In the genomic region with DNA sequence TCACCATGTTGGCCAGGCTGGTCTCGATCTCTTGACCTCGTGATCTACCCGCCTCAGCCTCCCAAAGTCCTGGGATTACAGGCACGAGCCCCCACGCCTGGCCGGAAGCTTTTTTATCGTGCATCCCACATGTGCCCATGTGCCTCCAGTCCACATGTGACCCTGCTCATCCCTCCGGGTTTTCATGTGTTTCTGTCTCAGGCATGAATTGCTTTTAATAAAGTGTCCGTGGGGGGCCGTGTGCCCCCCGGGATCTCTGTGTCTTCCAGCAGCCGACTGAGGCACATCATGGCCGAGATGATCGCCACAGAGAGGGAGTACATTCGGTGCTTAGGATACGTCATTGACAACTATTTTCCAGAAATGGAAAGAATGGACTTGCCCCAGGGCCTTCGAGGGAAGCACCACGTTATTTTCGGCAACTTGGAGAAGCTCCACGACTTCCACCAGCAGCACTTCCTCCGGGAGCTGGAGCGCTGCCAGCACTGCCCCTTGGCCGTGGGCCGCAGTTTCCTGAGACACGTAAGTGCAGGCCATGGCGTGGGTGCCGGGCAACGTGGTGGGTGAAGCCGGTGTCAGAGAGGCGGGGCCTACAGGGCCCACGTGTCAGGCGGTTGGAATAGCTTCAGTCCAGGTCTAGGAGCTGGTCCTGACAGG, we compare ENCODE assay signal across 13 cellular contexts. TPM values are rescaled to one million over a fixed set of nuclear protein-coding genes. Genes with fewer than 3 reads are reported as not detected.
DNase-seq lines count a peak whose midpoint lies in the region; ATAC-seq and TF ChIP-seq lines count a peak whose summit lies in the region.
"Had no signal": no experiment of that assay in that cellular context is flagged by ENCODE, and none has a peak within 500 bp of the region (broad histone marks: within the 10 kb centered on the region; RNA-seq: fewer than 3 reads in every experiment).

No MANE protein-coding gene starts in this region.

- H3K4me3 ChIP-seq in PC-3 (ENCODE audit: low read length) (no peak overlapping the region), left lung (no peak overlapping the region), tibial artery (no peak overlapping the region)

- no peaks in the 10 kb centered on the region for H4K20me1 ChIP-seq in PC-3 (ENCODE audit: low read length)

- peak; percentile 9 for DNase-seq in PC-3
- DNase-seq in chondrocyte (ENCODE audit: low spot score), result peak; percentile 96
- peak in 1 of 2 donors; percentile 75 for DNase-seq in left lung
- peak; percentile 43 to 77 for DNase-seq in tibial artery
- no peak for DNase-seq in NCI-H69 (lab: John Stamatoyannopoulos, UW)
- no peak for DNase-seq in NCI-H1092 (lab: John Stamatoyannopoulos, UW)
- DNase-seq: naive thymus-derived CD4-positive, alpha-beta T cell; NCI-H1694 treated with DMSO at 0.1 percent for 48 hours had no signal

- intact Hi-C loops in PC-3 (cut with micrococcal nuclease) (no loop called here), left lung (cut with DNase I) (no loop called here), tibial artery (cut with DNase I; ENCODE audit: low total_unique reads) (no loop called here)

- H3K4me1 ChIP-seq in PC-3 (ENCODE audit: insufficient read depth, low read length), result peaks cover 24% of the 10 kb centered on the region
- peaks cover 0 to 3% of the 10 kb centered on the region in 2 donors for H3K4me1 ChIP-seq in left lung
- H3K4me1 ChIP-seq in tibial artery, result peaks cover 0 to 11% (median 5%) of the 10 kb centered on the region in 4 donors

- H3K79me2 ChIP-seq in PC-3 (ENCODE audit: low read length), result no peaks in the 10 kb centered on the region

- CTCF ChIA-PET in PC-3 (lab: Charles Lee), result no interaction called here

- no peaks in the 10 kb centered on the region for H3K9me3 Mint-ChIP-seq in chondrocyte (ENCODE audit: low read depth)
- H3K9me3 Mint-ChIP-seq: activated T-helper 2 cell treated with anti-CD3 and anti-CD28 coated beads, Interferon-gamma antibody, Interleukin-2, Interleukin-4, amounts not matched to agents 10 μg/mL and 5 μg/mL and 100 μg/mL, durations not matched to agents 14 hours and 24 hours and 36 hours; dendritic cell treated with granulocyte-macrophage colony-stimulating factor and Interleukin-4, amounts not matched to agents 40 ng/mL and 50 ng/mL, for 4 days; naive thymus-derived CD4-positive, alpha-beta T cell had no signal

- no peaks in the 10 kb centered on the region for H3K27me3 ChIP-seq in PC-3 (ENCODE audit: low read length)
- H3K27me3 ChIP-seq in left lung, result no peaks in the 10 kb centered on the region
- H3K27me3 ChIP-seq in tibial artery, result peaks cover 0 to 19% of the 10 kb centered on the region in 2 donors

- peak overlapping the region; percentile 98 for H3K27ac Mint-ChIP-seq in chondrocyte (ENCODE audit: unreplicated experiment)
- H3K27ac Mint-ChIP-seq: activated T-helper 2 cell treated with anti-CD3 and anti-CD28 coated beads, Interferon-gamma antibody, Interleukin-2, Interleukin-4, amounts not matched to agents 10 μg/mL and 5 μg/mL and 100 μg/mL, durations not matched to agents 14 hours and 24 hours and 36 hours; dendritic cell treated with granulocyte-macrophage colony-stimulating factor and Interleukin-4, amounts not matched to agents 40 ng/mL and 50 ng/mL, for 4 days; naive thymus-derived CD4-positive, alpha-beta T cell; stimulated activated naive CD8-positive, alpha-beta T cell treated with anti-CD3 and anti-CD28 coated beads, Interleukin-15, Interleukin-2, amounts not matched to agents 100 ng/mL and 50 ng/mL, for 24 hours had no signal

- peak overlapping the region; percentile 89 for H3K9ac ChIP-seq in PC-3 (ENCODE audit: low read length)

- H2AFZ ChIP-seq in PC-3 (ENCODE audit: low read length), result no peak overlapping the region

- H3F3A ChIP-seq in PC-3 (ENCODE audit: low read length, unreplicated experiment), result no peaks in the 10 kb centered on the region

- BruUV-seq in PC-3 (replicated peaks; lab: Mats Ljungman, UMichigan), result no TSS peak

- H3K27ac ChIP-seq in PC-3 (ENCODE audit: low read length) (peak overlapping the region; percentile 95), left lung (no peak overlapping the region), tibial artery (no peak overlapping the region)

- peaks cover 33% of the 10 kb centered on the region for H3K4me1 Mint-ChIP-seq in chondrocyte (ENCODE audit: low read depth)

- H3K36me3 ChIP-seq in PC-3 (ENCODE audit: low read depth, low read length) (no peaks in the 10 kb centered on the region), left lung (no peaks in the 10 kb centered on the region), tibial artery (peaks cover 0 to 6% (median 0%) of the 10 kb centered on the region in 3 donors)

- H3K27me3 Mint-ChIP-seq in chondrocyte (ENCODE audit: low read depth), result peaks cover 6% of the 10 kb centered on the region
- H3K27me3 Mint-ChIP-seq: stimulated activated naive CD8-positive, alpha-beta T cell treated with anti-CD3 and anti-CD28 coated beads, Interleukin-15, Interleukin-2, amounts not matched to agents 100 ng/mL and 50 ng/mL, for 24 hours had no signal

- H3K36me3 Mint-ChIP-seq in chondrocyte (ENCODE audit: low read depth), result no peaks in the 10 kb centered on the region

- POLR2A ChIA-PET in PC-3 (lab: Charles Lee; ENCODE audit: unreplicated experiment), result interaction anchor here (1.0 kb wide), 1 partner anchor 21 kb away, joined by 4 read pairs; no protein-coding TSS in a partner anchor

- TF ChIP-seq CTCF in PC-3 (conservative IDR thresholded peaks at IDR 0.05; ENCODE audit: low read depth, low read length) (no peak), chondrocyte (IDR thresholded peaks at IDR 0.05) (no peak), left lung (IDR thresholded peaks at IDR 0.05) (no peak), tibial artery (IDR thresholded peaks at IDR 0.05) (no peak)

- H3K4me2 ChIP-seq in PC-3 (ENCODE audit: low read length), result peak overlapping the region; percentile 64

- H3K4me3 Mint-ChIP-seq in chondrocyte (ENCODE audit: unreplicated experiment), result peak overlapping the region; percentile 6
- H3K4me3 Mint-ChIP-seq: dendritic cell treated with granulocyte-macrophage colony-stimulating factor and Interleukin-4, amounts not matched to agents 40 ng/mL and 50 ng/mL, for 4 days; naive thymus-derived CD4-positive, alpha-beta T cell; stimulated activated naive CD8-positive, alpha-beta T cell treated with anti-CD3 and anti-CD28 coated beads, Interleukin-15, Interleukin-2, amounts not matched to agents 100 ng/mL and 50 ng/mL, for 24 hours had no signal

- H3K9me3 ChIP-seq in PC-3 (ENCODE audit: low read length) (no peaks in the 10 kb centered on the region), left lung (no peaks in the 10 kb centered on the region), tibial artery (no peaks in the 10 kb centered on the region)

- ATAC-seq in PC-3 (no peak; the same call in 1 of the 2 replicates), left lung (peak; percentile 63), HG02973 (IDR thresholded peaks at IDR 0.05; ENCODE audit: unreplicated experiment) (no peak)
- ATAC-seq: naive thymus-derived CD4-positive, alpha-beta T cell; Panc1 had no signal

- no peaks in the 10 kb centered on the region for H3K9me2 ChIP-seq in PC-3 (replicated peaks; ENCODE audit: low read length)

RNA-seq across cellular contexts. Expression of gene LRRC14B, which starts 22.1 kb away (rescaled TPM):
- total RNA-seq in PC-3 (2014; rRNA removed) (not detected in 2 replicates), chondrocyte (not detected in 3 replicates), left lung (not detected)
- total RNA-seq: activated T-helper 2 cell treated with anti-CD3 and anti-CD28 coated beads, Interferon-gamma antibody, Interleukin-2, Interleukin-4, amounts not matched to agents 10 μg/mL and 5 μg/mL and 100 μg/mL, durations not matched to agents 14 hours and 24 hours and 36 hours; naive thymus-derived CD4-positive, alpha-beta T cell had no signal

RNA-seq across cellular contexts. Expression of gene CCDC127, which starts 48.8 kb away (rescaled TPM):
- total RNA-seq in PC-3 (2014; rRNA removed) (4.1 and 5.4 TPM in 2 replicates), chondrocyte (8.0 to 10.4 TPM (median 9.6 TPM) in 3 replicates), left lung (1 to 10 TPM; 5.2 to 6.9 TPM)

RNA-seq across cellular contexts. Expression of gene SDHA, which starts 48.9 kb away (rescaled TPM):
- total RNA-seq in PC-3 (2014; rRNA removed), result 163 and 181 TPM in 2 replicates
- 79.7 to 95.5 TPM (median 81.5 TPM) in 3 replicates for total RNA-seq in chondrocyte
- total RNA-seq in left lung, result 100 to 1,000 TPM in 1 of 2 donors, 10 to 100 TPM in 1; 95.9 to 101 TPM

Comparison
In these comparisons a context has a peak if more than half of its experiments do, and no peak if none do; other contexts are left out.
1. DNase-seq: peak in PC-3 (single experiment), chondrocyte (single experiment) and tibial artery (2 of 2); none in NCI-H69 (single experiment) and NCI-H1092 (single experiment).